Comparison of ENCODE assay signal across 8 cellular contexts in the genomic region with DNA sequence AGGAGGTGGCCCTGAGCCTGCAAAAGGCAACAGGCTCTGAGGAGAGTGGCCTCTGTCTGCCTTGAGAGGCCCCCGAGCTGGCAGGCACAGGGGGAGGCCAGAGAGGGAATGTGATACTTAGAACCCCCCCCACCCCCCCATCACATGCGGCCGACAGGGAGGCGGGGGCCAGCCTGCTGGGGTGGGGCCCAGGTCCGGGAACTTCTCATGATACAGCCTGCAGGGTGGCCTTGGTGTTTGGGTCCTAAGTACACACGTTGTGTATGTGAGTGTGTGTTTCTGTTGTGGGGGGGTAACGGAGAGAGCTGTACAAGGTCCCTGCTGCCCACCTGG. TPM values are rescaled to one million over a fixed set of nuclear protein-coding genes. Genes with fewer than 3 reads are reported as not detected.
DNase-seq lines count a peak whose midpoint lies in the region; ATAC-seq and TF ChIP-seq lines count a peak whose summit lies in the region.

No MANE protein-coding gene starts in this region.

- intact Hi-C loops in dorsolateral prefrontal cortex (cut with DNase I) = no loop called here

- H3K4me3 ChIP-seq in GM12864 (ENCODE audit: low read depth, low read length) (peak overlapping the region; percentile 82), LNCaP clone FGC (ENCODE audit: low read depth, low read length) (peak overlapping the region; percentile 68), dorsolateral prefrontal cortex (peak overlapping the region in 46 of 59 donors; percentile 2 to 54 (median 31)), retinal pigment epithelial cell (ENCODE audit: low read length) (peak overlapping the region; percentile 21)

- TF ChIP-seq CTCF in GM12864 (IDR thresholded peaks at IDR 0.05; ENCODE audit: low read depth, low read length, missing control alignments) (no peak), LNCaP clone FGC (IDR thresholded peaks at IDR 0.05; ENCODE audit: control insufficient read depth, extremely low read depth, insufficient read depth) (no peak), dorsolateral prefrontal cortex (IDR thresholded peaks at IDR 0.05 in 54 of 56, conservative IDR thresholded peaks at IDR 0.05 in 2 of 56; ENCODE audit: low read depth in 1 of 56, partially characterized antibody in 56 of 56) (no peak), retinal pigment epithelial cell (conservative IDR thresholded peaks at IDR 0.05; ENCODE audit: low read depth, low read length) (no peak)

- ATAC-seq in HG03439 (IDR thresholded peaks at IDR 0.05; ENCODE audit: unreplicated experiment) (no peak), HG03196 (IDR thresholded peaks at IDR 0.05; ENCODE audit: unreplicated experiment) (no peak)

- H3K27me3 ChIP-seq in dorsolateral prefrontal cortex = peaks cover 0 to 13% (median 0%) of the 10 kb centered on the region in 45 donors

- H3K27ac ChIP-seq in dorsolateral prefrontal cortex = peak overlapping the region in 48 of 59 donors; percentile 2 to 85 (median 60)

- DNase-seq in GM12864 (ENCODE audit: low read depth) (no peak), LNCaP clone FGC (ENCODE audit: low read depth) (no peak), dorsolateral prefrontal cortex (no peak), retinal pigment epithelial cell (ENCODE audit: low read depth) (no peak), LoVo (ENCODE audit: low spot score) (no peak), cerebellar nuclear complex (lab: John Stamatoyannopoulos, UW) (no peak)

RNA-seq across cellular contexts. Expression of a gene that starts 19.7 kb away (rescaled TPM):
- total RNA-seq in dorsolateral prefrontal cortex = 10 to 100 TPM; 15.0 to 67.4 (median 33.4) TPM

RNA-seq across cellular contexts. Expression of a gene that starts 31.1 kb away (rescaled TPM):
- total RNA-seq in dorsolateral prefrontal cortex = 100 to 1,000 TPM; 448 to 781 (median 536) TPM

RNA-seq across cellular contexts. Expression of a gene that starts 56.4 kb away (rescaled TPM):
- 10 to 100 TPM in 94 of 120 experiments, 1 to 10 TPM in 26; 4.8 to 32.4 (median 12.7) TPM for total RNA-seq in dorsolateral prefrontal cortex

Comparison
In these comparisons a context has a peak if more than half of its experiments do, and no peak if none do; other contexts are left out.
1. H3K4me3 ChIP-seq: peak in every context shown above with its lines; median percentile 82 in GM12864; 68 in LNCaP clone FGC; 31 in dorsolateral prefrontal cortex; 21 in retinal pigment epithelial cell.